Comparison of ENCODE assay signal across 8 cellular contexts in the genomic region with DNA sequence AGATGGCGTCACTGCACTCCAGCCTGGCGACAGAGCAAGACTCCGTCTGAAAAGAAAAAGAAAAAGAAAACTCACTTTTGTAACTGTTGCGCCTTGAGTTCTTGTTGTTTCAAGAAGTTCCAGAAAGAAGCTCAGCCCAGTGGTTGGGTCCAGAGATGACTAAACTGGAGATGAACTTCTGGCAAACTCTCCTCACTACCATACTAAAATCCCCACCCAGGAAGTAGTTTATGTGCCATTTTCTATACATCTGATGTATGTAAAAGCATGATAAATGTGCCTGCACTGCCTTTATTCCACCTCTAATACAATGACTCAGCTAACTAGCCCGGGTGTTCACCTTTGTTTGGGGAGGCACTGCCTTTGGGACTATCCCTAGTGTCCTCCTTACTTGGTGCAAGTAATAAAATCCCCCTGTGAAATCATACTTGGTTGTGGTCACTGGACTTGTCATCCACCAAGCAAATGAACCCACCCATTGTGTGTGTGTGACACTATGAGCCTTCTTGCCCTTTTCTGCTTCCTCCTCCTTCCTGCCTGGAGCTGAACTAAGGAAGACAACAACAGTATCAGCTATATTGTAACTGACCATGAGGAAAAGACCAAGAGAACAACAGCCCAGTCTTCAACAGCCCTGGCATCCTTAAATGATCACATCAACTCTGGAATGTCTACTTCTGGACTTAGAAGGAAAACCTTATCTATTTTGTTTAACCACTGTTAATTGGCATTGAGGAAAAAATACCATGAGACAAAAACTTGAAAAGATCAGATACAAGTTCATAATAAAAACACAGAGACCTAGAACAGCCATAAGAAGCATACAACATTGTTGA. TPM values are rescaled to one million over a fixed set of nuclear protein-coding genes. Genes with fewer than 3 reads are reported as not detected.
A peak's percentile ranks its signal among the peaks of the same experiment; 100 is the strongest.
DNase-seq lines count a peak whose midpoint lies in the region; ATAC-seq and TF ChIP-seq lines count a peak whose summit lies in the region.
"Had no signal": no experiment of that assay in that cellular context is flagged by ENCODE, and none has a peak within 500 bp of the region (broad histone marks: within the 10 kb centered on the region; RNA-seq: fewer than 3 reads in every experiment).

No MANE protein-coding gene starts in this region.

- H4K20me1 ChIP-seq in osteoblast (ENCODE audit: insufficient read depth, low read length), result peaks cover 22% of the 10 kb centered on the region

- no peak for TF ChIP-seq CTCF in osteoblast (IDR thresholded peaks at IDR 0.05; ENCODE audit: extremely low read depth, low read depth, low read length)

- no peaks in the 10 kb centered on the region for H3K9me3 ChIP-seq in osteoblast (ENCODE audit: low read depth, low read length)

- ATAC-seq in GM18511 (IDR thresholded peaks at IDR 0.05; ENCODE audit: unreplicated experiment) (peak; percentile 76), HG02759 (IDR thresholded peaks at IDR 0.05; ENCODE audit: unreplicated experiment) (peak; percentile 63), GM21526 (IDR thresholded peaks at IDR 0.05; ENCODE audit: low FRiP score, unreplicated experiment) (no peak), GM19467 (IDR thresholded peaks at IDR 0.05; ENCODE audit: unreplicated experiment) (no peak)
- ATAC-seq in activated naive CD8-positive, alpha-beta T cell treated with anti-CD3 and anti-CD28 coated beads, Interleukin-2, amount 50 U/mL, for 24 hours, result peak; percentile 94
- no peak for ATAC-seq in effector memory CD8-positive, alpha-beta T cell (replicated peaks)

- peak overlapping the region; percentile 60 for H3K27ac Mint-ChIP-seq in activated naive CD8-positive, alpha-beta T cell treated with anti-CD3 and anti-CD28 coated beads, Interleukin-2, amount 50 U/mL, for 24 hours
- H3K27ac Mint-ChIP-seq in effector memory CD8-positive, alpha-beta T cell, result peak overlapping the region in 1 of 2 donors; percentile 12
- H3K27ac Mint-ChIP-seq: nephron progenitor cell had no signal

- no peak overlapping the region for H2AFZ ChIP-seq in osteoblast (ENCODE audit: low read length)

- H3K9me3 Mint-ChIP-seq in activated naive CD8-positive, alpha-beta T cell treated with anti-CD3 and anti-CD28 coated beads, Interleukin-2, amount 50 U/mL, for 24 hours, result no peaks in the 10 kb centered on the region
- H3K9me3 Mint-ChIP-seq in effector memory CD8-positive, alpha-beta T cell, result no peaks in the 10 kb centered on the region

- H3K36me3 Mint-ChIP-seq in activated naive CD8-positive, alpha-beta T cell treated with anti-CD3 and anti-CD28 coated beads, Interleukin-2, amount 50 U/mL, for 24 hours (ENCODE audit: low read depth), result peaks cover 15% of the 10 kb centered on the region
- no peaks in the 10 kb centered on the region for H3K36me3 Mint-ChIP-seq in effector memory CD8-positive, alpha-beta T cell (ENCODE audit: insufficient read depth)

- H3K4me1 Mint-ChIP-seq in activated naive CD8-positive, alpha-beta T cell treated with anti-CD3 and anti-CD28 coated beads, Interleukin-2, amount 50 U/mL, for 24 hours, result peaks cover 32% of the 10 kb centered on the region
- peaks cover 12 to 26% of the 10 kb centered on the region in 2 donors for H3K4me1 Mint-ChIP-seq in effector memory CD8-positive, alpha-beta T cell (ENCODE audit: low read depth in 2 of 2)

- DNase-seq in activated naive CD8-positive, alpha-beta T cell treated with anti-CD3 and anti-CD28 coated beads, Interleukin-2, amount 50 U/mL, for 24 hours, result peak; percentile 10
- DNase-seq in osteoblast (ENCODE audit: insufficient read length, low spot score, missing footprints), result peak; percentile 52
- DNase-seq in effector memory CD8-positive, alpha-beta T cell, result no peak
- DNase-seq: nephron progenitor cell had no signal

- H3K4me1 ChIP-seq in osteoblast (ENCODE audit: insufficient read depth, low read length), result peaks cover 34% of the 10 kb centered on the region

- H3K27me3 Mint-ChIP-seq in activated naive CD8-positive, alpha-beta T cell treated with anti-CD3 and anti-CD28 coated beads, Interleukin-2, amount 50 U/mL, for 24 hours, result no peaks in the 10 kb centered on the region
- H3K27me3 Mint-ChIP-seq in effector memory CD8-positive, alpha-beta T cell, result no peaks in the 10 kb centered on the region

- H3K4me2 ChIP-seq in osteoblast (ENCODE audit: insufficient read depth, low read length), result no peak overlapping the region

- no peak overlapping the region for H3K4me3 ChIP-seq in osteoblast (ENCODE audit: insufficient read depth, low read length)

- peak overlapping the region; percentile 41 for H3K27ac ChIP-seq in osteoblast (ENCODE audit: low read depth, low read length)

- no peak overlapping the region for H3K4me3 Mint-ChIP-seq in activated naive CD8-positive, alpha-beta T cell treated with anti-CD3 and anti-CD28 coated beads, Interleukin-2, amount 50 U/mL, for 24 hours
- H3K4me3 Mint-ChIP-seq in effector memory CD8-positive, alpha-beta T cell, result no peak overlapping the region
- H3K4me3 Mint-ChIP-seq: nephron progenitor cell had no signal

- peaks cover 98% of the 10 kb centered on the region for H3K79me2 ChIP-seq in osteoblast (ENCODE audit: insufficient read depth, low read length)

- no peaks in the 10 kb centered on the region for H3K27me3 ChIP-seq in osteoblast (ENCODE audit: insufficient read depth, low read length)

- no peaks in the 10 kb centered on the region for H3K36me3 ChIP-seq in osteoblast (ENCODE audit: insufficient read depth, low read length)

RNA-seq across cellular contexts. Expression of a gene that starts 33.6 kb away (rescaled TPM):
- 92.6 and 105 TPM in 2 replicates for total RNA-seq in osteoblast

Comparison
In these comparisons a context has a peak if more than half of its experiments do, and no peak if none do; other contexts are left out.
1. ATAC-seq: peak in GM18511 (single experiment), HG02759 (single experiment) and activated naive CD8-positive, alpha-beta T cell treated with anti-CD3 and anti-CD28 coated beads, Interleukin-2, amount 50 U/mL, for 24 hours (single experiment); none in GM21526 (single experiment), GM19467 (single experiment) and effector memory CD8-positive, alpha-beta T cell (single experiment).
2. DNase-seq: peak in activated naive CD8-positive, alpha-beta T cell treated with anti-CD3 and anti-CD28 coated beads, Interleukin-2, amount 50 U/mL, for 24 hours (single experiment) and osteoblast (single experiment); none in effector memory CD8-positive, alpha-beta T cell (0 of 3).